Comparison of ENCODE assay signal across 21 cellular contexts in the genomic region with DNA sequence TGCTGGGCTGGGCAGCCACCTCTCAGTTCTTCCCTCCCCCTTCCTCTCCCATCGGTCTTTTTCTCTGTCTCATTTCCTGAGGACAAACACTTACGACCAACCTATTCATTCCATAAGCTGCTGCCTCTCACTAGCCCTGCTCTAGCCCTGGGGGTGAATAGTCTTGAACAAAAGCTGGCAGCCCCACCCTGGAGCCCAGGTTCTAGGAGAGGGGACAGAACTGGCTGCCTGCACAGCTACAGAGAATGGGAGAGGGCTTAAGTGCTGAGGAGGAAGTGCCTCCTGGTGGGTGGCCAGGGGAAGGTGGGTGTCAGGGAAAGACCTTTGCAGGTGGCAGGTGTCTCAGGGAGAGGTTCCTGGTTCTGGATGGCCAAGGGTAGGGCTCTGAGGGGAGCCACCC. TPM values are rescaled to one million over a fixed set of nuclear protein-coding genes. Genes with fewer than 3 reads are reported as not detected.
DNase-seq lines count a peak whose midpoint lies in the region; ATAC-seq, FAIRE-seq and TF ChIP-seq lines count a peak whose summit lies in the region.
"Had no signal": no experiment of that assay in that cellular context is flagged by ENCODE, and none has a peak within 500 bp of the region (broad histone marks: within the 10 kb centered on the region; RNA-seq: fewer than 3 reads in every experiment).

No MANE protein-coding gene starts in this region.

- H3K4me3 ChIP-seq in HepG2 (replicated peaks in 1 of 3; ENCODE audit: insufficient read depth in 1 of 3, low read depth in 2 of 3, low read length in 3 of 3) (no peak overlapping the region), right lobe of liver (no peak overlapping the region), ascending aorta (no peak overlapping the region)
- H3K4me3 ChIP-seq: left lung, thyroid gland had no signal

- H3K9me3 ChIP-seq in HepG2 (ENCODE audit: low read length) (no peaks in the 10 kb centered on the region), right lobe of liver (no peaks in the 10 kb centered on the region), ascending aorta (no peaks in the 10 kb centered on the region)
- H3K9me3 ChIP-seq: left lung, thyroid gland had no signal

- no peak overlapping the region for H3K4me2 ChIP-seq in HepG2 (ENCODE audit: low read depth, low read length)

- H3K27me3 ChIP-seq in HepG2 (ENCODE audit: control insufficient read depth in 1 of 2, insufficient read depth in 2 of 2, low read length in 2 of 2) = peaks cover 29 to 57% of the 10 kb centered on the region in 2 experiments
- H3K27me3 ChIP-seq in right lobe of liver = no peaks in the 10 kb centered on the region
- H3K27me3 ChIP-seq in ascending aorta = no peaks in the 10 kb centered on the region
- H3K27me3 ChIP-seq: left lung, thyroid gland had no signal

- TF ChIP-seq RAD21 in HepG2 (CRISPR knock-in tag; IDR thresholded peaks at IDR 0.05) = peak; percentile 19; the same call in 1 of the 2 replicates

- in situ Hi-C loops in HepG2 (cut with HindIII; ENCODE audit: extremely low pct_ligation_motif_present, low pct_unique_long_range_greater_than_20kb) = loop anchor here (25.0 kb wide), 1 partner anchor 649 kb away; the partner anchor contains the start of genes ANKMY1, DUSP28 and RNPEPL1

- H3K9ac ChIP-seq in HepG2 (ENCODE audit: insufficient read depth, low read depth, low read length) = no peak overlapping the region

- no TSS peak for BruUV-seq in HepG2 (replicated peaks; lab: Mats Ljungman, UMichigan)

- no peaks in the 10 kb centered on the region for H3K79me2 ChIP-seq in HepG2 (ENCODE audit: insufficient read depth, low read length)

- no peak for FAIRE-seq in HepG2 (lab: Jason Lieb, UNC)

- 8% methylated on average over 2 of the region's 2 CpGs for WGBS in HepG2 (ENCODE audit: low lambda C conversion rate)
- no CpG with 5 or more reads among the region's 2 CpGs for WGBS in right lobe of liver (ENCODE audit: insufficient coverage, low coverage, low lambda C conversion rate, missing lambda C conversion rate)

- TF ChIP-seq EP300 in HepG2 (IDR thresholded peaks at IDR 0.05; ENCODE audit: low read depth in 2 of 2, low read length in 2 of 2) (no peak), HepG2 (CRISPR knock-in tag; IDR thresholded peaks at IDR 0.05; ENCODE audit: borderline replicate concordance) (no peak)

- CTCF ChIA-PET in HepG2 (lab: Yijun Ruan, JAX; ENCODE audit: low intra/inter-chr PET ratio, low total read pairs) = interaction anchor here (1.0 kb wide), 1 partner anchor 130 kb away, joined by 3 read pairs; no protein-coding TSS in a partner anchor

- TF ChIP-seq POLR2A in HepG2 (IDR thresholded peaks at IDR 0.05; ENCODE audit: insufficient read depth in 1 of 2, low read depth in 2 of 2, low read length in 2 of 2) (no peak), right lobe of liver (IDR thresholded peaks at IDR 0.05) (no peak)

- H3K36me3 Mint-ChIP-seq in endothelial cell (ENCODE audit: low read depth, unreplicated experiment) (peaks cover 3% of the 10 kb centered on the region), type B pancreatic cell (no peaks in the 10 kb centered on the region)
- H3K36me3 Mint-ChIP-seq: CD4-positive, alpha-beta memory T cell had no signal

- peaks cover 35% of the 10 kb centered on the region for H3K4me1 ChIP-seq in HepG2 (ENCODE audit: insufficient read depth, low read length)
- H3K4me1 ChIP-seq in right lobe of liver = peaks cover 0 to 4% (median 0%) of the 10 kb centered on the region in 4 donors
- H3K4me1 ChIP-seq in ascending aorta = no peaks in the 10 kb centered on the region
- H3K4me1 ChIP-seq: left lung, thyroid gland had no signal

- H3K27me3 Mint-ChIP-seq in endothelial cell (ENCODE audit: unreplicated experiment) = peaks cover 19% of the 10 kb centered on the region
- H3K27me3 Mint-ChIP-seq in type B pancreatic cell = peaks cover 7% of the 10 kb centered on the region
- H3K27me3 Mint-ChIP-seq: activated B cell treated with CpG ODN at 0.5 μM for 24 hours; activated CD4-positive, alpha-beta memory T cell treated with anti-CD3 and anti-CD28 coated beads, Interleukin-2, amount 10 ng/mL, durations not matched to agents 7 days and 5 days; CD4-positive, alpha-beta memory T cell had no signal

- H3K4me3 Mint-ChIP-seq in endothelial cell (ENCODE audit: unreplicated experiment) (no peak overlapping the region), type B pancreatic cell (no peak overlapping the region)
- H3K4me3 Mint-ChIP-seq: activated B cell treated with CpG ODN at 0.5 μM for 24 hours; activated CD4-positive, alpha-beta memory T cell treated with anti-CD3 and anti-CD28 coated beads, Interleukin-2, amount 10 ng/mL, durations not matched to agents 7 days and 5 days; activated T-cell treated with anti-CD3 and anti-CD28 coated beads, Interleukin-2, amount 50 U/mL, for 4 hours; CD4-positive, alpha-beta memory T cell had no signal

- ATAC-seq in HepG2 = peak; percentile 11; the same call in 2 of the 3 replicates
- no peak for ATAC-seq in right lobe of liver
- ATAC-seq in GM18502 (IDR thresholded peaks at IDR 0.05; ENCODE audit: poor library complexity, unreplicated experiment) = no peak
- no peak for ATAC-seq in HG03280 (IDR thresholded peaks at IDR 0.05; ENCODE audit: unreplicated experiment)
- ATAC-seq: activated T-cell treated with anti-CD3 and anti-CD28 coated beads, Interleukin-2, amount 50 U/mL, for 4 hours; left lung; right cardiac atrium had no signal

- no peaks in the 10 kb centered on the region for H3K36me3 ChIP-seq in HepG2 (replicated peaks in 1 of 2; ENCODE audit: control insufficient read depth in 1 of 2, insufficient read depth in 2 of 2, low read length in 2 of 2)
- no peaks in the 10 kb centered on the region for H3K36me3 ChIP-seq in right lobe of liver
- no peaks in the 10 kb centered on the region for H3K36me3 ChIP-seq in ascending aorta
- H3K36me3 ChIP-seq: left lung, thyroid gland had no signal

- H3K27ac Mint-ChIP-seq in endothelial cell (ENCODE audit: unreplicated experiment) = peak overlapping the region; percentile 30
- H3K27ac Mint-ChIP-seq in type B pancreatic cell = peak overlapping the region; percentile 18
- H3K27ac Mint-ChIP-seq: activated B cell treated with CpG ODN at 0.5 μM for 24 hours; activated CD4-positive, alpha-beta memory T cell treated with anti-CD3 and anti-CD28 coated beads, Interleukin-2, amount 10 ng/mL, durations not matched to agents 7 days and 5 days had no signal

- TF ChIP-seq CTCF in HepG2 (CRISPR knock-in tag; IDR thresholded peaks at IDR 0.05) (peak; percentile 59), right lobe of liver (IDR thresholded peaks at IDR 0.05) (no peak), endothelial cell (IDR thresholded peaks at IDR 0.05; ENCODE audit: unreplicated experiment) (no peak), type B pancreatic cell (conservative IDR thresholded peaks at IDR 0.05) (no peak), ascending aorta (IDR thresholded peaks at IDR 0.05) (no peak)

- H3K4me1 Mint-ChIP-seq in endothelial cell (ENCODE audit: unreplicated experiment) = no peaks in the 10 kb centered on the region
- no peaks in the 10 kb centered on the region for H3K4me1 Mint-ChIP-seq in type B pancreatic cell (ENCODE audit: unreplicated experiment)
- H3K4me1 Mint-ChIP-seq: activated CD4-positive, alpha-beta memory T cell treated with anti-CD3 and anti-CD28 coated beads, Interleukin-2, amount 10 ng/mL, durations not matched to agents 7 days and 5 days; CD4-positive, alpha-beta memory T cell had no signal

- H3K27ac ChIP-seq in HepG2 (ENCODE audit: extremely low read length, insufficient read depth, low read length) (no peak overlapping the region), right lobe of liver (no peak overlapping the region), ascending aorta (no peak overlapping the region)
- H3K27ac ChIP-seq: left lung, thyroid gland had no signal

- H3K9me3 Mint-ChIP-seq in endothelial cell (ENCODE audit: unreplicated experiment) (no peaks in the 10 kb centered on the region), type B pancreatic cell (no peaks in the 10 kb centered on the region)
- H3K9me3 Mint-ChIP-seq: activated B cell treated with CpG ODN at 0.5 μM for 24 hours; activated CD4-positive, alpha-beta memory T cell treated with anti-CD3 and anti-CD28 coated beads, Interleukin-2, amount 10 ng/mL, durations not matched to agents 7 days and 5 days; activated T-cell treated with anti-CD3 and anti-CD28 coated beads, Interleukin-2, amount 50 U/mL, for 4 hours; CD4-positive, alpha-beta memory T cell had no signal

- intact Hi-C loops in HepG2 (cut with micrococcal nuclease; ENCODE audit: unreplicated experiment) = no loop called here
- intact Hi-C loops in right lobe of liver (cut with DNase I) = no loop called here
- intact Hi-C loops in ascending aorta (cut with DNase I) = no loop called here

- POLR2A ChIA-PET in HepG2 (lab: Yijun Ruan, JAX) = no interaction called here

- no peaks in the 10 kb centered on the region for H4K20me1 ChIP-seq in HepG2 (ENCODE audit: insufficient read depth, low read length)

- DNase-seq in HepG2 (ENCODE audit: low spot score) (no peak), right lobe of liver (no peak), NCI-H345 treated with DMSO at 0.1 percent for 48 hours (lab: John Stamatoyannopoulos, UW; ENCODE audit: unreplicated experiment) (peak; percentile 50), endothelial cell (ENCODE audit: low spot score) (no peak), type B pancreatic cell (ENCODE audit: extremely low spot score, unreplicated experiment) (no peak), ascending aorta (ENCODE audit: low spot score in 2 of 2) (no peak)
- DNase-seq: activated B cell treated with CpG ODN at 0.5 μM for 24 hours; activated CD4-positive, alpha-beta memory T cell treated with anti-CD3 and anti-CD28 coated beads, Interleukin-2, amount 10 ng/mL, durations not matched to agents 7 days and 5 days; activated naive CD4-positive, alpha-beta T cell treated with anti-CD3 and anti-CD28 coated beads, Interleukin-2, amount 50 U/mL, for 16 hours; activated T-cell treated with anti-CD3 and anti-CD28 coated beads, Interleukin-2, amount 50 U/mL, for 4 hours; CD4-positive, alpha-beta memory T cell; DMS79 treated with DMSO at 0.1 percent for 48 hours; head of caudate nucleus; left lung; NCI-H187; occipital lobe; stimulated activated CD4-positive, alpha-beta T cell treated with anti-CD3 and anti-CD28 coated beads, Interleukin-15, amount 100 ng/mL, for 24 hours; thyroid gland had no signal

- H2AFZ ChIP-seq in HepG2 (ENCODE audit: low read length) = no peak overlapping the region

RNA-seq across cellular contexts. Expression of gene ANO7, which starts 22.8 kb away (rescaled TPM):
- total RNA-seq in HepG2 (2016; rRNA removed; fragmentation: Illumina TruSeq; extraction: Trizol) = 3.7 and 4.9 TPM in 2 replicates
- 1.7 and 1.9 TPM in 2 replicates for total RNA-seq in HepG2 (2016; cell fraction: cytosol; rRNA removed; fragmentation: Illumina TruSeq; extraction: Trizol; ENCODE audit: low read depth)
- total RNA-seq in HepG2 (2016; cell fraction: insoluble cytoplasmic fraction; rRNA removed; fragmentation: Illumina TruSeq; extraction: Trizol) = 2.9 and 5.5 TPM in 2 replicates
- 3.2 and 4.1 TPM in 2 replicates for total RNA-seq in HepG2 (2016; cell fraction: membrane; rRNA removed; fragmentation: Illumina TruSeq; extraction: Trizol)
- 4.7 and 5.1 TPM in 2 replicates for total RNA-seq in HepG2 (2016; cell fraction: nucleus; rRNA removed; fragmentation: Illumina TruSeq; extraction: Trizol)
- 4.1 and 4.9 TPM in 2 replicates for polyA plus RNA-seq in HepG2 (2011; rRNA removed)
- 2.9 and 3.9 TPM in 2 replicates for polyA plus RNA-seq in HepG2 (2011; cell fraction: cytosol; rRNA removed)
- 29.8 and 33.6 TPM in 2 replicates for polyA plus RNA-seq in HepG2 (2011; cell fraction: nucleus; rRNA removed)
- 8.8 and 10.8 TPM in 2 replicates for polyA plus RNA-seq in HepG2 (2012)
- 3.3 and 3.8 TPM in 2 replicates for polyA plus RNA-seq in HepG2 (2016; cell fraction: cytosol; fragmentation: Illumina TruSeq; extraction: Trizol; ENCODE audit: low read depth)
- 7.5 and 11.5 TPM in 2 replicates for polyA plus RNA-seq in HepG2 (2016; cell fraction: insoluble cytoplasmic fraction; fragmentation: Illumina TruSeq; extraction: Trizol; ENCODE audit: low read depth)
- polyA plus RNA-seq in HepG2 (2016; cell fraction: membrane; fragmentation: Illumina TruSeq; extraction: Trizol; ENCODE audit: low read depth) = 7.5 and 8.6 TPM in 2 replicates
- polyA plus RNA-seq in HepG2 (2016; cell fraction: nucleus; fragmentation: Illumina TruSeq; extraction: Trizol; ENCODE audit: insufficient read depth, low read depth) = 14.9 and 15.8 TPM in 2 replicates
- polyA minus RNA-seq in HepG2 (2011; rRNA and poly(A)+ RNA removed; ENCODE audit: low replicate concordance) = 1.1 and 16.7 TPM in 2 replicates
- 5.1 and 8.4 TPM in 2 replicates for polyA minus RNA-seq in HepG2 (2011; cell fraction: cytosol; rRNA and poly(A)+ RNA removed)
- 13.8 and 18.4 TPM in 2 replicates for polyA minus RNA-seq in HepG2 (2011; cell fraction: nucleus; rRNA and poly(A)+ RNA removed)
- 1 to 10 TPM in 3 of 6 experiments, under 1 TPM in 3; 0.61 to 2.4 (median 0.97) TPM for total RNA-seq in right lobe of liver
- total RNA-seq in endothelial cell (ENCODE audit: unreplicated experiment) = 16.1 TPM
- 1.7 and 3.3 TPM in 2 replicates for total RNA-seq in type B pancreatic cell (ENCODE audit: low replicate concordance)
- total RNA-seq in ascending aorta = 0.43 TPM
